9 cellular contexts compared by ENCODE assay signal in genomic region chr17:81519284-81520020, GRCh38. TPM values are rescaled to one million over a fixed set of nuclear protein-coding genes. Genes with fewer than 3 reads are reported as not detected.
DNase-seq lines count a peak whose midpoint lies in the region; ATAC-seq and TF ChIP-seq lines count a peak whose summit lies in the region.
"Had no signal": no experiment of that assay in that cellular context is flagged by ENCODE, and none has a peak within 500 bp of the region (broad histone marks: within the 10 kb centered on the region; RNA-seq: fewer than 3 reads in every experiment).

No MANE protein-coding gene starts in this region.

- H3K36me3 ChIP-seq in esophagus squamous epithelium (no peaks in the 10 kb centered on the region), neuronal stem cell (replicated peaks in 1 of 2; ENCODE audit: control insufficient read depth in 2 of 2, insufficient read depth in 2 of 2, low read length in 2 of 2) (no peaks in the 10 kb centered on the region)

- H3K14ac ChIP-seq in neuronal stem cell (ENCODE audit: low read length) = peak overlapping the region; percentile 94

- no peak overlapping the region for H2BK120ac ChIP-seq in neuronal stem cell (ENCODE audit: low read depth, low read length)

- H3K27me3 ChIP-seq in esophagus squamous epithelium = peaks cover 0 to 24% (median 0%) of the 10 kb centered on the region in 4 donors
- H3K27me3 ChIP-seq in neuronal stem cell (ENCODE audit: control insufficient read depth in 3 of 3, insufficient read depth in 3 of 3, low read depth in 1 of 3, low read length in 3 of 3) = peaks cover 0 to 43% (median 14%) of the 10 kb centered on the region in 3 experiments

- H2BK12ac ChIP-seq in neuronal stem cell (ENCODE audit: low read length) = peak overlapping the region; percentile 73

- peak overlapping the region; percentile 44 for H3K9ac ChIP-seq in neuronal stem cell (ENCODE audit: low read depth, low read length, poor library complexity)

- WGBS in esophagus squamous epithelium, 2 donors = 0 to 24% methylated on average over 1 to 6 of the region's 61 CpGs
- no CpG with 5 or more reads among the region's 61 CpGs for WGBS in neuronal stem cell (ENCODE audit: extremely low coverage in 2 of 2, insufficient read length in 2 of 2, insufficient replicate concordance in 1 of 2), 2 donors

- peak; percentile 42 to 89 (median 74) for TF ChIP-seq CTCF in esophagus squamous epithelium (IDR thresholded peaks at IDR 0.05)

- peaks cover 39 to 71% (median 51%) of the 10 kb centered on the region in 3 donors for H3K4me1 ChIP-seq in esophagus squamous epithelium
- peaks cover 29 to 43% of the 10 kb centered on the region in 2 donors for H3K4me1 ChIP-seq in neuronal stem cell (ENCODE audit: control insufficient read depth in 2 of 2, insufficient read depth in 1 of 2, low read depth in 1 of 2, low read length in 2 of 2)

- no peaks in the 10 kb centered on the region for H3K9me3 ChIP-seq in esophagus squamous epithelium
- H3K9me3 ChIP-seq in neuronal stem cell (replicated peaks in 1 of 2; ENCODE audit: control insufficient read depth in 2 of 2, insufficient read depth in 1 of 2, low read depth in 1 of 2, low read length in 2 of 2) = no peaks in the 10 kb centered on the region

- H2BK5ac ChIP-seq in neuronal stem cell (ENCODE audit: low read length) = no peak overlapping the region

- peak overlapping the region; percentile 97 for H3K23ac ChIP-seq in neuronal stem cell (ENCODE audit: low read depth, low read length, poor library complexity)

- TF ChIP-seq POLR2A in esophagus squamous epithelium (IDR thresholded peaks at IDR 0.05) = peak in 2 of 4 donors; percentile 2 to 23

- H2AFZ ChIP-seq in neuronal stem cell (ENCODE audit: low read length) = no peak overlapping the region

- H3K18ac ChIP-seq in neuronal stem cell (ENCODE audit: low read length) = peak overlapping the region; percentile 94

- H4K91ac ChIP-seq in neuronal stem cell (ENCODE audit: low read depth, low read length, poor library complexity) = no peak overlapping the region

- peak overlapping the region; percentile 69 for H3K4me2 ChIP-seq in neuronal stem cell (ENCODE audit: insufficient read depth, low read length, poor library complexity, severe bottlenecking)

- peak overlapping the region; percentile 79 to 100 (median 100) for H3K27ac ChIP-seq in esophagus squamous epithelium
- no peak overlapping the region for H3K27ac ChIP-seq in neuronal stem cell (replicated peaks; ENCODE audit: low read length)

- H3K4me3 ChIP-seq in esophagus squamous epithelium = peak overlapping the region; percentile 47 to 98 (median 58)
- H3K4me3 ChIP-seq in neuronal stem cell (ENCODE audit: low read length in 2 of 2) = peak overlapping the region in 1 of 2 donors; percentile 69

- H4K8ac ChIP-seq in neuronal stem cell (ENCODE audit: low read depth, low read length) = peak overlapping the region; percentile 70

- DNase-seq in DMS53 (lab: John Stamatoyannopoulos, UW) (peak; percentile 96), NCI-H1105 (lab: John Stamatoyannopoulos, UW) (peak; percentile 56), esophagus squamous epithelium (lab: John Stamatoyannopoulos, UW) (no peak), neuronal stem cell (ENCODE audit: low spot score) (no peak), SW 1271 (lab: John Stamatoyannopoulos, UW) (no peak), cerebellar nuclear complex (lab: John Stamatoyannopoulos, UW) (no peak)
- DNase-seq in activated CD8-positive, alpha-beta memory T cell treated with anti-CD3 and anti-CD28 coated beads, Interleukin-2, amount 50 U/mL, for 4 hours = peak; percentile 81

- no peak overlapping the region for H3K4ac ChIP-seq in neuronal stem cell (ENCODE audit: low read length)

- H2BK15ac ChIP-seq in neuronal stem cell (ENCODE audit: low read length) = peak overlapping the region; percentile 89

- peak overlapping the region; percentile 96 for H2AK5ac ChIP-seq in neuronal stem cell (ENCODE audit: low read depth, low read length)

- H3K79me1 ChIP-seq in neuronal stem cell (ENCODE audit: low read depth, low read length) = peaks cover 12% of the 10 kb centered on the region

- intact Hi-C loops in esophagus squamous epithelium (cut with DNase I) = no loop called here

- ATAC-seq in GM18498 (IDR thresholded peaks at IDR 0.05; ENCODE audit: unreplicated experiment) = no peak

RNA-seq across cellular contexts. Expression of gene ACTG1, which starts 6.9 kb away (rescaled TPM):
- 1,000 to 10,000 TPM; 3,349 to 6,664 (median 4,433) TPM for total RNA-seq in esophagus squamous epithelium
- polyA plus RNA-seq in neuronal stem cell (2013, experiment 1 of 2) = 5,937 TPM
- 5,622 TPM for polyA plus RNA-seq in neuronal stem cell (2013, experiment 2 of 2)

RNA-seq across cellular contexts. Expression of gene FSCN2, which starts 8.7 kb away (rescaled TPM):
- total RNA-seq in esophagus squamous epithelium = 1 to 10 TPM in 3 of 4 donors, not detected in 1; 1.1 to 2.3 (median 1.8) TPM
- polyA plus RNA-seq in neuronal stem cell (2013, experiment 1 of 2) = 0.20 TPM
- 0.25 TPM for polyA plus RNA-seq in neuronal stem cell (2013, experiment 2 of 2)
- total RNA-seq: RPMI7951 had no signal

RNA-seq across cellular contexts. Expression of gene FAAP100, which starts 32.7 kb away (rescaled TPM):
- 10 to 100 TPM; 17.3 to 32.2 (median 26.1) TPM for total RNA-seq in esophagus squamous epithelium
- 11.8 TPM for polyA plus RNA-seq in neuronal stem cell (2013, experiment 1 of 2)
- polyA plus RNA-seq in neuronal stem cell (2013, experiment 2 of 2) = 12.1 TPM

Comparison
In these comparisons a context has a peak if more than half of its experiments do, and no peak if none do; other contexts are left out.
1. DNase-seq: peak in DMS53 (single experiment), NCI-H1105 (single experiment) and activated CD8-positive, alpha-beta memory T cell treated with anti-CD3 and anti-CD28 coated beads, Interleukin-2, amount 50 U/mL, for 4 hours (single experiment); none in esophagus squamous epithelium (single experiment), neuronal stem cell (single experiment), SW 1271 (0 of 2) and cerebellar nuclear complex (0 of 2).